ENCODE assay signal across 20 cellular contexts in genomic region chr6:109194770-109195169, GRCh38.
DNase-seq lines count a peak whose midpoint lies in the region; ATAC-seq, FAIRE-seq and TF ChIP-seq lines count a peak whose summit lies in the region.
"Had no signal": no experiment of that assay in that cellular context is flagged by ENCODE, and none has a peak within 500 bp of the region (broad histone marks: within the 10 kb centered on the region; RNA-seq: fewer than 3 reads in every experiment).

No MANE protein-coding gene starts in this region.

- H4K8ac ChIP-seq in H1 (ENCODE audit: extremely low read depth, insufficient read depth, low read length) (no peak overlapping the region), mesenchymal stem cell (ENCODE audit: low read length) (no peak overlapping the region)

- H3K18ac ChIP-seq in H1 (ENCODE audit: extremely low read depth, low read length), result no peak overlapping the region
- H3K18ac ChIP-seq in mesenchymal stem cell (ENCODE audit: low read depth in 1 of 2, low read length in 2 of 2), result no peak overlapping the region

- no peak overlapping the region for H2BK12ac ChIP-seq in H1 (ENCODE audit: low read depth, low read length)
- H2BK12ac ChIP-seq in mesenchymal stem cell (ENCODE audit: low read length in 2 of 2), result no peak overlapping the region

- H3K36me3 ChIP-seq in MM.1S (replicated peaks; ENCODE audit: insufficient read depth, low read length) (no peaks in the 10 kb centered on the region), H1 (ENCODE audit: control insufficient read depth in 2 of 4, insufficient read depth in 4 of 4, low read length in 3 of 4) (no peaks in the 10 kb centered on the region), mesenchymal stem cell (ENCODE audit: control insufficient read depth in 1 of 2, insufficient read depth in 2 of 2, low read depth in 1 of 2, low read length in 2 of 2) (no peaks in the 10 kb centered on the region), small intestine (ENCODE audit: control insufficient read depth in 2 of 2, insufficient read depth in 2 of 2, low read length in 2 of 2) (no peaks in the 10 kb centered on the region)
- H3K36me3 ChIP-seq: SJSA1 had no signal

- H3K14ac ChIP-seq in H1 (ENCODE audit: insufficient read length) (no peak overlapping the region), mesenchymal stem cell (ENCODE audit: low read length in 2 of 2) (no peak overlapping the region)

- POLR2A ChIA-PET in H1 (lab: Charles Lee; ENCODE audit: partially characterized antibody), result interaction anchor here (0.6 kb wide), 1 partner anchor 188 kb away, joined by 3 read pairs; the partner anchor contains the start of gene CD164

- no peak for TF ChIP-seq EP300 in H1 (IDR thresholded peaks at IDR 0.05; ENCODE audit: borderline replicate concordance in 1 of 2, low read depth in 2 of 2, low read length in 2 of 2)

- peaks cover 11% of the 10 kb centered on the region; the same call in 1 of the 2 replicates for H3F3A ChIP-seq in MM.1S (ENCODE audit: insufficient read depth, low read length)

- H3K23ac ChIP-seq in H1 (ENCODE audit: insufficient read length) (no peak overlapping the region), mesenchymal stem cell (ENCODE audit: low read length in 2 of 2) (no peak overlapping the region)

- no peak for TF ChIP-seq CTCF in MM.1S (IDR thresholded peaks at IDR 0.05; ENCODE audit: low read length)
- no peak for TF ChIP-seq CTCF in H1 (IDR thresholded peaks at IDR 0.05; ENCODE audit: control extremely low read depth in 1 of 3, insufficient read depth in 1 of 3, low read depth in 1 of 3, low read length in 3 of 3)
- TF ChIP-seq CTCF in GM20000 (IDR thresholded peaks at IDR 0.05; ENCODE audit: extremely low read depth, missing control alignments), result no peak

- H3K4me3 ChIP-seq in MM.1S (ENCODE audit: low read length) (no peak overlapping the region), H1 (ENCODE audit: extremely low read depth in 1 of 4, insufficient read depth in 2 of 4, low read depth in 3 of 4, low read length in 4 of 4) (no peak overlapping the region), mesenchymal stem cell (ENCODE audit: insufficient read depth in 1 of 2, low read depth in 1 of 2, low read length in 2 of 2) (no peak overlapping the region), small intestine (ENCODE audit: low read depth in 1 of 2, low read length in 2 of 2) (no peak overlapping the region)
- H3K4me3 ChIP-seq: A549; BLaER1 treated with 17β-estradiol and CSF1 and Interleukin-3, amounts not matched to agents 10 nM and 100 nM; GM12878; PC-9; SJSA1 had no signal

- no peak overlapping the region for H2BK20ac ChIP-seq in H1 (ENCODE audit: low read length)

- no peak overlapping the region for H2BK5ac ChIP-seq in H1 (ENCODE audit: low read depth, low read length)
- H2BK5ac ChIP-seq in mesenchymal stem cell (ENCODE audit: low read depth, low read length, poor library complexity, severe bottlenecking), result no peak overlapping the region

- ATAC-seq in HG03175 (IDR thresholded peaks at IDR 0.05; ENCODE audit: unreplicated experiment), result no peak
- ATAC-seq: A549, GM12878 had no signal

- H4K5ac ChIP-seq in H1 (ENCODE audit: insufficient read length, low read depth, low read length), result no peak overlapping the region

- no peak for DNase-seq in MM.1S
- DNase-seq in H1 (ENCODE audit: low read depth in 1 of 2, low spot score in 2 of 2), result no peak
- no peak for DNase-seq in mesenchymal stem cell
- DNase-seq in small intestine, result peak; percentile 20
- DNase-seq in NCI-H187 treated with DMSO at 0.1 percent for 48 hours (lab: John Stamatoyannopoulos, UW), result no peak
- DNase-seq in GM20000 (ENCODE audit: low spot score), result no peak
- DNase-seq: CD8-positive, alpha-beta memory T cell; GDM1; GOT3; HFFc6; Karpas-422; NCI-H187; NCI-H345; NCI-H526; PC-9 had no signal

- H3K4ac ChIP-seq in H1 (replicated peaks; ENCODE audit: insufficient read length, low read depth, low read length) (no peak overlapping the region), mesenchymal stem cell (ENCODE audit: low read depth in 1 of 2, low read length in 2 of 2) (no peak overlapping the region)

- H2AFZ ChIP-seq in MM.1S (ENCODE audit: low read length) (no peak overlapping the region), H1 (ENCODE audit: low read length) (0 out of 2 replicates have a peak overlapping the region, but pooled peaks have one; percentile 3), mesenchymal stem cell (ENCODE audit: low read depth, low read length) (no peak overlapping the region)
- H2AFZ ChIP-seq: PC-9 had no signal

- H2BK120ac ChIP-seq in H1 (replicated peaks; ENCODE audit: low read depth, low read length), result no peak overlapping the region
- H2BK120ac ChIP-seq in mesenchymal stem cell (ENCODE audit: low read depth, low read length), result no peak overlapping the region

- H4K91ac ChIP-seq in H1 (replicated peaks; ENCODE audit: insufficient read length, low read length) (no peak overlapping the region), mesenchymal stem cell (ENCODE audit: low read length) (no peak overlapping the region)

- H3K27me3 ChIP-seq in MM.1S (replicated peaks; ENCODE audit: insufficient read depth, low read length), result no peaks in the 10 kb centered on the region
- H3K27me3 ChIP-seq in H1 (replicated peaks in 1 of 4; ENCODE audit: control insufficient read depth in 3 of 4, extremely low read depth in 1 of 4, insufficient read depth in 3 of 4, low read length in 3 of 4), result no peaks in the 10 kb centered on the region
- H3K27me3 ChIP-seq in mesenchymal stem cell (ENCODE audit: control insufficient read depth in 1 of 2, insufficient read depth in 1 of 2, low read length in 2 of 2), result no peaks in the 10 kb centered on the region
- no peaks in the 10 kb centered on the region for H3K27me3 ChIP-seq in small intestine (ENCODE audit: control insufficient read depth in 2 of 2, insufficient read depth in 2 of 2, low read length in 2 of 2)
- H3K27me3 ChIP-seq: BLaER1 treated with 17β-estradiol and CSF1 and Interleukin-3, amounts not matched to agents 10 nM and 100 nM; SJSA1 had no signal

- H3K9ac ChIP-seq in MM.1S (ENCODE audit: low read length), result no peak overlapping the region
- no peak overlapping the region for H3K9ac ChIP-seq in H1 (replicated peaks in 1 of 4; ENCODE audit: extremely low read depth in 1 of 4, low read depth in 3 of 4, low read length in 3 of 4)
- H3K9ac ChIP-seq in mesenchymal stem cell (ENCODE audit: low read length), result peak overlapping the region; percentile 16
- H3K9ac ChIP-seq: BLaER1 treated with 17β-estradiol and CSF1 and Interleukin-3, amounts not matched to agents 10 nM and 100 nM had no signal

- H3K4me1 ChIP-seq in MM.1S (ENCODE audit: low read length) (peaks cover 20% of the 10 kb centered on the region; the same call in 1 of the 2 replicates), H1 (replicated peaks in 1 of 4; ENCODE audit: control insufficient read depth in 3 of 4, insufficient read depth in 4 of 4, low read length in 3 of 4) (no peaks in the 10 kb centered on the region), mesenchymal stem cell (ENCODE audit: control insufficient read depth, insufficient read depth, low read depth, low read length) (no peaks in the 10 kb centered on the region), small intestine (ENCODE audit: control insufficient read depth in 2 of 2, insufficient read depth in 1 of 2, low read depth in 1 of 2, low read length in 1 of 2) (no peaks in the 10 kb centered on the region)
- H3K4me1 ChIP-seq: A549, SJSA1 had no signal

- CTCF ChIA-PET in H1 (lab: Charles Lee; ENCODE audit: partially characterized antibody), result interaction anchor here (0.8 to 1.2 kb wide), 2 partner anchors 42 to 189 kb away, joined by 3 to 5 read pairs; no protein-coding TSS in a partner anchor

- H3K79me1 ChIP-seq in H1 (ENCODE audit: low read depth, low read length), result no peaks in the 10 kb centered on the region
- H3K79me1 ChIP-seq in mesenchymal stem cell (replicated peaks; ENCODE audit: low read length, poor library complexity, severe bottlenecking), result no peaks in the 10 kb centered on the region

- no peaks in the 10 kb centered on the region for H3K9me2 ChIP-seq in MM.1S (replicated peaks; ENCODE audit: insufficient read depth, low read length)

- H2BK15ac ChIP-seq in H1 (ENCODE audit: low read length), result no peak overlapping the region
- H2BK15ac ChIP-seq in mesenchymal stem cell (ENCODE audit: low read depth, poor library complexity, severe bottlenecking), result no peak overlapping the region

- no peak overlapping the region for H2AK5ac ChIP-seq in H1 (ENCODE audit: low read depth, low read length)
- H2AK5ac ChIP-seq in mesenchymal stem cell (ENCODE audit: low read length, severe bottlenecking), result no peak overlapping the region

- H3K79me2 ChIP-seq in MM.1S (ENCODE audit: low read length) (no peaks in the 10 kb centered on the region), H1 (ENCODE audit: control insufficient read depth in 1 of 2, insufficient read depth in 2 of 2, low read length in 2 of 2) (no peaks in the 10 kb centered on the region)

- TF ChIP-seq RAD21 in H1 (IDR thresholded peaks at IDR 0.05 in 1 of 2, conservative IDR thresholded peaks at IDR 0.05 in 1 of 2; ENCODE audit: low read depth in 2 of 2, low read length in 2 of 2), result no peak

- no peaks in the 10 kb centered on the region for H4K20me1 ChIP-seq in MM.1S (ENCODE audit: insufficient read depth, low read length)
- H4K20me1 ChIP-seq in H1 (replicated peaks in 1 of 2; ENCODE audit: control insufficient read depth in 1 of 2, insufficient read depth in 2 of 2, low read length in 2 of 2), result no peaks in the 10 kb centered on the region
- H4K20me1 ChIP-seq: BLaER1 treated with 17β-estradiol and CSF1 and Interleukin-3, amounts not matched to agents 10 nM and 100 nM had no signal

- H3K9me3 ChIP-seq in MM.1S (replicated peaks; ENCODE audit: insufficient read depth, low read length) (no peaks in the 10 kb centered on the region), H1 (ENCODE audit: insufficient read depth in 2 of 2, low read depth in 1 of 2, low read length in 1 of 2) (peaks cover 8 to 10% of the 10 kb centered on the region in 2 experiments; a peak in 3 of 4 replicates), mesenchymal stem cell (ENCODE audit: control insufficient read depth, low read length) (peaks cover 4% of the 10 kb centered on the region), small intestine (ENCODE audit: control insufficient read depth, low read depth) (peaks cover 1% of the 10 kb centered on the region)
- H3K9me3 ChIP-seq: A549 had no signal

- 88% methylated on average over 1 of the region's 1 CpG; no CpG with 5 or more reads in 1 of the 2 experiments for WGBS in H1 (ENCODE audit: extremely low coverage in 1 of 2, insufficient coverage in 1 of 2, insufficient read length in 1 of 2, insufficient replicate concordance in 2 of 2, low coverage in 1 of 2, low lambda C conversion rate in 2 of 2, missing lambda C conversion rate in 1 of 2), 2 experiments
- 88% methylated on average over 1 of the region's 1 CpG for WGBS in mesenchymal stem cell
- 18 to 54% (median 34%) methylated on average over 1 of the region's 1 CpG for WGBS in small intestine, 3 donors

- FAIRE-seq in H1 (lab: Jason Lieb, UNC) (no peak), small intestine (lab: Jason Lieb, UNC) (no peak)
- FAIRE-seq: A549, GM12878 had no signal

- H3K4me2 ChIP-seq in MM.1S (ENCODE audit: low read depth, low read length) (peak overlapping the region; percentile 41; the same call in 1 of the 2 replicates), H1 (ENCODE audit: insufficient read depth in 1 of 2, low read depth in 2 of 2, low read length in 2 of 2) (no peak overlapping the region), mesenchymal stem cell (ENCODE audit: low read length, poor library complexity, severe bottlenecking) (no peak overlapping the region)
- H3K4me2 ChIP-seq: A549, PC-9 had no signal

- no peaks in the 10 kb centered on the region for H3K23me2 ChIP-seq in H1 (ENCODE audit: low read depth, low read length)

- no peak overlapping the region for H3K27ac ChIP-seq in MM.1S (ENCODE audit: low read length)
- no peak overlapping the region for H3K27ac ChIP-seq in H1 (ENCODE audit: low read depth, low read length)
- no peak overlapping the region for H3K27ac ChIP-seq in mesenchymal stem cell (ENCODE audit: low read length, poor library complexity, severe bottlenecking)
- no peak overlapping the region for H3K27ac ChIP-seq in small intestine (ENCODE audit: low read depth in 1 of 2, low read length in 1 of 2)
- H3K27ac ChIP-seq: A549; BLaER1 treated with 17β-estradiol and CSF1 and Interleukin-3, amounts not matched to agents 10 nM and 100 nM; PC-9; SJSA1 had no signal

- H3K56ac ChIP-seq in H1 (replicated peaks; ENCODE audit: insufficient read length, low read depth, low read length), result no peak overlapping the region

- no peak for TF ChIP-seq POLR2A in H1 (IDR thresholded peaks at IDR 0.05; ENCODE audit: control extremely low read depth in 1 of 2, low read depth in 2 of 2, low read length in 2 of 2)
